1 cellular context compared by ENCODE assay signal in genomic region chr17:77088455-77089117, GRCh38.
TF ChIP-seq lines count a peak whose summit lies in the region.

No MANE protein-coding gene starts in this region.

TF ChIP-seq in HepG2, 621 proteins besides CTCF, POLR2A, EP300 and RAD21 (continued from another document and continues in another):
- TF ChIP-seq GPN1 (CRISPR knock-in tag; IDR thresholded peaks at IDR 0.05; ENCODE audit: borderline replicate concordance) (no peak; the same call in 1 of the 2 replicates), ETV6 (CRISPR knock-in tag; conservative IDR thresholded peaks at IDR 0.05) (peak; percentile 99), STAT5B (CRISPR knock-in tag; IDR thresholded peaks at IDR 0.05) (peak; percentile 73; the same call in 1 of the 2 replicates), SMARCC2 (IDR thresholded peaks at IDR 0.05) (no peak), MTA1 (CRISPR knock-in tag; IDR thresholded peaks at IDR 0.05; ENCODE audit: borderline replicate concordance) (peak; percentile 89; the same call in 1 of the 2 replicates), ZNF616 (CRISPR knock-in tag; IDR thresholded peaks at IDR 0.05; ENCODE audit: low read depth) (peak; percentile 84; the same call in 1 of the 2 replicates), HOXA3 (CRISPR knock-in tag; IDR thresholded peaks at IDR 0.05) (peak; percentile 98), KDM2A (CRISPR knock-in tag; IDR thresholded peaks at IDR 0.05; ENCODE audit: borderline replicate concordance, low read depth) (peak; percentile 96), ZNF12 (CRISPR knock-in tag; IDR thresholded peaks at IDR 0.05) (peak; percentile 87), TOPORS (CRISPR knock-in tag; IDR thresholded peaks at IDR 0.05) (peak; percentile 50; the same call in 1 of the 2 replicates), IKZF5 (CRISPR knock-in tag; IDR thresholded peaks at IDR 0.05) (peak; percentile 98), TBX2 (CRISPR knock-in tag; IDR thresholded peaks at IDR 0.05; ENCODE audit: borderline replicate concordance) (peak; percentile 91), PITX1 (CRISPR knock-in tag; IDR thresholded peaks at IDR 0.05) (peak; percentile 82), NFE2L1 (CRISPR knock-in tag; IDR thresholded peaks at IDR 0.05; ENCODE audit: borderline replicate concordance) (peak; percentile 99), SIN3A (IDR thresholded peaks at IDR 0.05; ENCODE audit: borderline replicate concordance, low read depth, low read length) (peak; percentile 99), U2AF1 (optimal IDR thresholded peaks at IDR 0.05; ENCODE audit: low read depth, low read length) (peak; percentile 61), CBX2 (IDR thresholded peaks at IDR 0.05; ENCODE audit: low read depth, low read length) (no peak), CBX2 (CRISPR knock-in tag; IDR thresholded peaks at IDR 0.05; ENCODE audit: low read depth) (peak; percentile 68; the same call in 1 of the 2 replicates), PHF5A (CRISPR knock-in tag; IDR thresholded peaks at IDR 0.05; ENCODE audit: low read depth, unreplicated experiment) (peak; percentile 90), ZNF781 (CRISPR knock-in tag; IDR thresholded peaks at IDR 0.05; ENCODE audit: borderline replicate concordance, not compliant biosample characterization) (peak; percentile 98), RFX1 (IDR thresholded peaks at IDR 0.05) (no peak), MEIS2 (CRISPR knock-in tag; IDR thresholded peaks at IDR 0.05) (peak; percentile 95), SKIL (CRISPR knock-in tag; IDR thresholded peaks at IDR 0.05; ENCODE audit: borderline replicate concordance) (no peak), FOXA3 (CRISPR knock-in tag; IDR thresholded peaks at IDR 0.05) (peak; percentile 86), ZNF160 (CRISPR knock-in tag; IDR thresholded peaks at IDR 0.05) (peak; percentile 86), ZNF776 (CRISPR knock-in tag; IDR thresholded peaks at IDR 0.05) (peak; percentile 92), TSC22D2 (CRISPR knock-in tag; IDR thresholded peaks at IDR 0.05; ENCODE audit: borderline replicate concordance) (peak; percentile 98), ZFP90 (CRISPR knock-in tag; IDR thresholded peaks at IDR 0.05; ENCODE audit: borderline replicate concordance) (peak; percentile 84), RORA (CRISPR knock-in tag; IDR thresholded peaks at IDR 0.05) (0 out of 2 replicates have a peak, but pooled peaks have one; percentile 15), ZNF879 (CRISPR knock-in tag; IDR thresholded peaks at IDR 0.05) (0 out of 2 replicates have a peak, but pooled peaks have one; percentile 79), MAZ (IDR thresholded peaks at IDR 0.05; ENCODE audit: borderline replicate concordance, low read depth, low read length) (no peak; the same call in 1 of the 2 replicates), MAZ (CRISPR knock-in tag; IDR thresholded peaks at IDR 0.05; ENCODE audit: low read depth) (peak; percentile 98), ZFP91 (CRISPR knock-in tag; IDR thresholded peaks at IDR 0.05; ENCODE audit: borderline replicate concordance) (peak; percentile 100), ZNF550 (CRISPR knock-in tag; IDR thresholded peaks at IDR 0.05; ENCODE audit: borderline replicate concordance) (no peak), ZNF83 (CRISPR knock-in tag; IDR thresholded peaks at IDR 0.05; ENCODE audit: borderline replicate concordance) (peak; percentile 76; the same call in 1 of the 2 replicates), MYNN (CRISPR knock-in tag; IDR thresholded peaks at IDR 0.05; ENCODE audit: low read depth) (no peak; the same call in 1 of the 2 replicates), SRSF9 (IDR thresholded peaks at IDR 0.05; ENCODE audit: borderline replicate concordance, insufficient read depth, low read depth, low read length, poor library complexity, severe bottlenecking) (no peak), ZNF687 (CRISPR knock-in tag; IDR thresholded peaks at IDR 0.05) (peak; percentile 100), AGO1 (IDR thresholded peaks at IDR 0.05; ENCODE audit: low read depth, low read length, poor library complexity, severe bottlenecking) (peak; percentile 74), RELA (CRISPR knock-in tag; IDR thresholded peaks at IDR 0.05) (peak; percentile 56; the same call in 1 of the 2 replicates), ZNF589 (CRISPR knock-in tag; conservative IDR thresholded peaks at IDR 0.05) (peak; percentile 83), MEIS1 (CRISPR knock-in tag; IDR thresholded peaks at IDR 0.05; ENCODE audit: borderline replicate concordance) (peak; percentile 94; the same call in 1 of the 2 replicates), HMG20A (CRISPR knock-in tag; IDR thresholded peaks at IDR 0.05; ENCODE audit: borderline replicate concordance) (0 out of 2 replicates have a peak, but pooled peaks have one; percentile 10), HBP1 (CRISPR knock-in tag; IDR thresholded peaks at IDR 0.05; ENCODE audit: low read depth) (peak; percentile 98; the same call in 1 of the 2 replicates), TEAD2 (CRISPR knock-in tag; IDR thresholded peaks at IDR 0.05) (peak; percentile 25; the same call in 1 of the 2 replicates), TCF7 (IDR thresholded peaks at IDR 0.05; ENCODE audit: low read depth) (no peak), MIER3 (CRISPR knock-in tag; IDR thresholded peaks at IDR 0.05; ENCODE audit: borderline replicate concordance) (peak; percentile 99), KDM1A (CRISPR knock-in tag; IDR thresholded peaks at IDR 0.05) (peak; percentile 47; the same call in 1 of the 2 replicates), ZSCAN30 (CRISPR knock-in tag; IDR thresholded peaks at IDR 0.05) (0 out of 2 replicates have a peak, but pooled peaks have one; percentile 54), FOSL1 (CRISPR knock-in tag; IDR thresholded peaks at IDR 0.05; ENCODE audit: borderline replicate concordance) (peak; percentile 49; the same call in 1 of the 2 replicates), TARDBP (CRISPR knock-in tag; IDR thresholded peaks at IDR 0.05) (peak; percentile 98), FOXK1 (CRISPR knock-in tag; IDR thresholded peaks at IDR 0.05; ENCODE audit: borderline replicate concordance, low read depth) (peak; percentile 97), POLR2G (IDR thresholded peaks at IDR 0.05; ENCODE audit: low read depth, low read length) (peak; percentile 95), ELF4 (CRISPR knock-in tag; IDR thresholded peaks at IDR 0.05; ENCODE audit: borderline replicate concordance) (peak; percentile 94), ZNF605 (CRISPR knock-in tag; IDR thresholded peaks at IDR 0.05) (peak; percentile 97), NKX3-1 (CRISPR knock-in tag; IDR thresholded peaks at IDR 0.05) (peak; percentile 97), CSRNP1 (CRISPR knock-in tag; IDR thresholded peaks at IDR 0.05) (peak; percentile 96), CREM (IDR thresholded peaks at IDR 0.05) (peak; percentile 94), CREM (CRISPR knock-in tag; IDR thresholded peaks at IDR 0.05) (no peak), ZNF441 (CRISPR knock-in tag; IDR thresholded peaks at IDR 0.05; ENCODE audit: borderline replicate concordance) (peak; percentile 94), SRSF1 (optimal IDR thresholded peaks at IDR 0.05; ENCODE audit: low read depth, low read length) (peak; percentile 93), YEATS2 (CRISPR knock-in tag; IDR thresholded peaks at IDR 0.05; ENCODE audit: borderline replicate concordance) (peak; percentile 99), NFKB2 (CRISPR knock-in tag; IDR thresholded peaks at IDR 0.05; ENCODE audit: borderline replicate concordance) (peak; percentile 92; the same call in 1 of the 2 replicates), SOX13 (IDR thresholded peaks at IDR 0.05) (no peak), SOX13 (CRISPR knock-in tag; conservative IDR thresholded peaks at IDR 0.05 in 1 of 2, IDR thresholded peaks at IDR 0.05 in 1 of 2) (peak in 1 of 2 experiments; percentile 77; a peak in 2 of 4 replicates)
